In genomic region chr2:222577341-222577740, GRCh38 we compare ENCODE assay signal across 2 cellular contexts.
TF ChIP-seq lines count a peak whose summit lies in the region.

No MANE protein-coding gene starts in this region.

TF ChIP-seq in GM23338, 12 proteins besides CTCF, POLR2A, EP300 and RAD21:
- TF ChIP-seq, protein P1, sequence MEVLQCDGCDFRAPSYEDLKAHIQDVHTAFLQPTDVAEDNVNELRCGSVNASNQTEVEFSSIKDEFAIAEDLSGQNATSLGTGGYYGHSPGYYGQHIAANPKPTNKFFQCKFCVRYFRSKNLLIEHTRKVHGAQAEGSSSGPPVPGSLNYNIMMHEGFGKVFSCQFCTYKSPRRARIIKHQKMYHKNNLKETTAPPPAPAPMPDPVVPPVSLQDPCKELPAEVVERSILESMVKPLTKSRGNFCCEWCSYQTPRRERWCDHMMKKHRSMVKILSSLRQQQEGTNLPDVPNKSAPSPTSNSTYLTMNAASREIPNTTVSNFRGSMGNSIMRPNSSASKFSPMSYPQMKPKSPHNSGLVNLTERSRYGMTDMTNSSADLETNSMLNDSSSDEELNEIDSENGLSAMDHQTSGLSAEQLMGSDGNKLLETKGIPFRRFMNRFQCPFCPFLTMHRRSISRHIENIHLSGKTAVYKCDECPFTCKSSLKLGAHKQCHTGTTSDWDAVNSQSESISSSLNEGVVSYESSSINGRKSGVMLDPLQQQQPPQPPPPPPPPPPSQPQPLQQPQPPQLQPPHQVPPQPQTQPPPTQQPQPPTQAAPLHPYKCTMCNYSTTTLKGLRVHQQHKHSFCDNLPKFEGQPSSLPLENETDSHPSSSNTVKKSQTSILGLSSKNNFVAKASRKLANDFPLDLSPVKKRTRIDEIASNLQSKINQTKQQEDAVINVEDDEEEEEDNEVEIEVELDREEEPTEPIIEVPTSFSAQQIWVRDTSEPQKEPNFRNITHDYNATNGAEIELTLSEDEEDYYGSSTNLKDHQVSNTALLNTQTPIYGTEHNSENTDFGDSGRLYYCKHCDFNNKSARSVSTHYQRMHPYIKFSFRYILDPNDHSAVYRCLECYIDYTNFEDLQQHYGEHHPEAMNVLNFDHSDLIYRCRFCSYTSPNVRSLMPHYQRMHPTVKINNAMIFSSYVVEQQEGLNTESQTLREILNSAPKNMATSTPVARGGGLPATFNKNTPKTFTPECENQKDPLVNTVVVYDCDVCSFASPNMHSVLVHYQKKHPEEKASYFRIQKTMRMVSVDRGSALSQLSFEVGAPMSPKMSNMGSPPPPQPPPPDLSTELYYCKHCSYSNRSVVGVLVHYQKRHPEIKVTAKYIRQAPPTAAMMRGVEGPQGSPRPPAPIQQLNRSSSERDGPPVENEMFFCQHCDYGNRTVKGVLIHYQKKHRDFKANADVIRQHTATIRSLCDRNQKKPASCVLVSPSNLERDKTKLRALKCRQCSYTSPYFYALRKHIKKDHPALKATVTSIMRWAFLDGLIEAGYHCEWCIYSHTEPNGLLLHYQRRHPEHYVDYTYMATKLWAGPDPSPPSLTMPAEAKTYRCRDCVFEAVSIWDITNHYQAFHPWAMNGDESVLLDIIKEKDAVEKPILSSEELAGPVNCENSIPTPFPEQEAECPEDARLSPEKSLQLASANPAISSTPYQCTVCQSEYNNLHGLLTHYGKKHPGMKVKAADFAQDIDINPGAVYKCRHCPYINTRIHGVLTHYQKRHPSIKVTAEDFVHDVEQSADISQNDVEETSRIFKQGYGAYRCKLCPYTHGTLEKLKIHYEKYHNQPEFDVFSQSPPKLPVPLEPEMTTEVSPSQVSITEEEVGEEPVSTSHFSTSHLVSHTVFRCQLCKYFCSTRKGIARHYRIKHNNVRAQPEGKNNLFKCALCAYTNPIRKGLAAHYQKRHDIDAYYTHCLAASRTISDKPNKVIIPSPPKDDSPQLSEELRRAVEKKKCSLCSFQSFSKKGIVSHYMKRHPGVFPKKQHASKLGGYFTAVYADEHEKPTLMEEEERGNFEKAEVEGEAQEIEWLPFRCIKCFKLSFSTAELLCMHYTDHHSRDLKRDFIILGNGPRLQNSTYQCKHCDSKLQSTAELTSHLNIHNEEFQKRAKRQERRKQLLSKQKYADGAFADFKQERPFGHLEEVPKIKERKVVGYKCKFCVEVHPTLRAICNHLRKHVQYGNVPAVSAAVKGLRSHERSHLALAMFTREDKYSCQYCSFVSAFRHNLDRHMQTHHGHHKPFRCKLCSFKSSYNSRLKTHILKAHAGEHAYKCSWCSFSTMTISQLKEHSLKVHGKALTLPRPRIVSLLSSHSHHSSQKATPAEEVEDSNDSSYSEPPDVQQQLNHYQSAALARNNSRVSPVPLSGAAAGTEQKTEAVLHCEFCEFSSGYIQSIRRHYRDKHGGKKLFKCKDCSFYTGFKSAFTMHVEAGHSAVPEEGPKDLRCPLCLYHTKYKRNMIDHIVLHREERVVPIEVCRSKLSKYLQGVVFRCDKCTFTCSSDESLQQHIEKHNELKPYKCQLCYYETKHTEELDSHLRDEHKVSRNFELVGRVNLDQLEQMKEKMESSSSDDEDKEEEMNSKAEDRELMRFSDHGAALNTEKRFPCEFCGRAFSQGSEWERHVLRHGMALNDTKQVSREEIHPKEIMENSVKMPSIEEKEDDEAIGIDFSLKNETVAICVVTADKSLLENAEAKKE (CRISPR knock-in tag; IDR thresholded peaks at IDR 0.05), result no peak
- TF ChIP-seq, protein P2, sequence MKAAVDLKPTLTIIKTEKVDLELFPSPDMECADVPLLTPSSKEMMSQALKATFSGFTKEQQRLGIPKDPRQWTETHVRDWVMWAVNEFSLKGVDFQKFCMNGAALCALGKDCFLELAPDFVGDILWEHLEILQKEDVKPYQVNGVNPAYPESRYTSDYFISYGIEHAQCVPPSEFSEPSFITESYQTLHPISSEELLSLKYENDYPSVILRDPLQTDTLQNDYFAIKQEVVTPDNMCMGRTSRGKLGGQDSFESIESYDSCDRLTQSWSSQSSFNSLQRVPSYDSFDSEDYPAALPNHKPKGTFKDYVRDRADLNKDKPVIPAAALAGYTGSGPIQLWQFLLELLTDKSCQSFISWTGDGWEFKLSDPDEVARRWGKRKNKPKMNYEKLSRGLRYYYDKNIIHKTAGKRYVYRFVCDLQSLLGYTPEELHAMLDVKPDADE (IDR thresholded peaks at IDR 0.05), result no peak
- TF ChIP-seq CREB1 (CRISPR knock-in tag; IDR thresholded peaks at IDR 0.05; ENCODE audit: low read depth) (no peak), EZH2 (IDR thresholded peaks at IDR 0.05; ENCODE audit: low read depth, unreplicated experiment) (no peak), ZNF331 (CRISPR knock-in tag; IDR thresholded peaks at IDR 0.05; ENCODE audit: low read depth) (no peak), POLR2AphosphoS5 (IDR thresholded peaks at IDR 0.05; ENCODE audit: low read depth) (no peak)

TF ChIP-seq in H1, 55 proteins besides CTCF, POLR2A, EP300 and RAD21:
- TF ChIP-seq MAFK (IDR thresholded peaks at IDR 0.05; ENCODE audit: low read depth, low read length) (peak; percentile 66; the same call in 1 of the 2 replicates), CBX5 (IDR thresholded peaks at IDR 0.05; ENCODE audit: low read depth, low read length) (no peak), BACH1 (IDR thresholded peaks at IDR 0.05; ENCODE audit: low read length) (peak; percentile 47; the same call in 1 of the 2 replicates)
TF ChIP-seq in H1: peak in this region for 2.
